Comparison of ENCODE assay signal across 1 cellular context in the genomic region with DNA sequence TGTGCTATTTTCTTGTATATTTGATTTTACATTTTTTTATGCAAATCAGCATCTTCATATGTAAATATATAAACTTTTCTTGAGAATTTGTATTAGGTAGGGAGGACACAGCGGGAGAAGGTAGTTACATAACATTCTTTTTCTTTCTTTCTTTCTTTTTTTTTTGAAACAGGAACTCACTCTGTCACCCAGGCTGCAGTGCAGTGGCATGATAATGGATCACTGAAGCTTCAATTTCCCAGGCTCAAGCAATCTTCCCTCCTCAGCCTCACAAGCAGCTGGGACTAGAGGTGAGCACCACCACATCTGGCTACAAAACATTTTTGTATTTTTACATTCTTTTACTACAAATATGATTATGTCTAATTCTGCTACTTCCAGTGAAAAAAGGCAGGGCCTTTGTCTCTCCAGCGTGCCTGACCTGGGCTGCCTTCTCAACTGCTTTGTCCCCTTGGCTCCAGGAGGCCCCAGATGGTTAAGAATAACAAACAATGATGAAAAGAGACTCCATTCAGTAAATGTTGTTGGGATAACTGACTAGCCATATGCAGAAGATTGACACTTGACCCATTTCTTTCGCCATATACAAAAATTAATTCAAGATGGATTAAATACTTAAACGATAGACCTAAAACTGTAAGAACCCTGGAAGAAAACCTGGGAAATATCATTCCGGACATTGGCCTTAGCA.
TF ChIP-seq lines count a peak whose summit lies in the region.

No MANE protein-coding gene starts in this region.

TF ChIP-seq in H1, 55 proteins besides CTCF, POLR2A, EP300 and RAD21:
- TF ChIP-seq, protein P1, sequence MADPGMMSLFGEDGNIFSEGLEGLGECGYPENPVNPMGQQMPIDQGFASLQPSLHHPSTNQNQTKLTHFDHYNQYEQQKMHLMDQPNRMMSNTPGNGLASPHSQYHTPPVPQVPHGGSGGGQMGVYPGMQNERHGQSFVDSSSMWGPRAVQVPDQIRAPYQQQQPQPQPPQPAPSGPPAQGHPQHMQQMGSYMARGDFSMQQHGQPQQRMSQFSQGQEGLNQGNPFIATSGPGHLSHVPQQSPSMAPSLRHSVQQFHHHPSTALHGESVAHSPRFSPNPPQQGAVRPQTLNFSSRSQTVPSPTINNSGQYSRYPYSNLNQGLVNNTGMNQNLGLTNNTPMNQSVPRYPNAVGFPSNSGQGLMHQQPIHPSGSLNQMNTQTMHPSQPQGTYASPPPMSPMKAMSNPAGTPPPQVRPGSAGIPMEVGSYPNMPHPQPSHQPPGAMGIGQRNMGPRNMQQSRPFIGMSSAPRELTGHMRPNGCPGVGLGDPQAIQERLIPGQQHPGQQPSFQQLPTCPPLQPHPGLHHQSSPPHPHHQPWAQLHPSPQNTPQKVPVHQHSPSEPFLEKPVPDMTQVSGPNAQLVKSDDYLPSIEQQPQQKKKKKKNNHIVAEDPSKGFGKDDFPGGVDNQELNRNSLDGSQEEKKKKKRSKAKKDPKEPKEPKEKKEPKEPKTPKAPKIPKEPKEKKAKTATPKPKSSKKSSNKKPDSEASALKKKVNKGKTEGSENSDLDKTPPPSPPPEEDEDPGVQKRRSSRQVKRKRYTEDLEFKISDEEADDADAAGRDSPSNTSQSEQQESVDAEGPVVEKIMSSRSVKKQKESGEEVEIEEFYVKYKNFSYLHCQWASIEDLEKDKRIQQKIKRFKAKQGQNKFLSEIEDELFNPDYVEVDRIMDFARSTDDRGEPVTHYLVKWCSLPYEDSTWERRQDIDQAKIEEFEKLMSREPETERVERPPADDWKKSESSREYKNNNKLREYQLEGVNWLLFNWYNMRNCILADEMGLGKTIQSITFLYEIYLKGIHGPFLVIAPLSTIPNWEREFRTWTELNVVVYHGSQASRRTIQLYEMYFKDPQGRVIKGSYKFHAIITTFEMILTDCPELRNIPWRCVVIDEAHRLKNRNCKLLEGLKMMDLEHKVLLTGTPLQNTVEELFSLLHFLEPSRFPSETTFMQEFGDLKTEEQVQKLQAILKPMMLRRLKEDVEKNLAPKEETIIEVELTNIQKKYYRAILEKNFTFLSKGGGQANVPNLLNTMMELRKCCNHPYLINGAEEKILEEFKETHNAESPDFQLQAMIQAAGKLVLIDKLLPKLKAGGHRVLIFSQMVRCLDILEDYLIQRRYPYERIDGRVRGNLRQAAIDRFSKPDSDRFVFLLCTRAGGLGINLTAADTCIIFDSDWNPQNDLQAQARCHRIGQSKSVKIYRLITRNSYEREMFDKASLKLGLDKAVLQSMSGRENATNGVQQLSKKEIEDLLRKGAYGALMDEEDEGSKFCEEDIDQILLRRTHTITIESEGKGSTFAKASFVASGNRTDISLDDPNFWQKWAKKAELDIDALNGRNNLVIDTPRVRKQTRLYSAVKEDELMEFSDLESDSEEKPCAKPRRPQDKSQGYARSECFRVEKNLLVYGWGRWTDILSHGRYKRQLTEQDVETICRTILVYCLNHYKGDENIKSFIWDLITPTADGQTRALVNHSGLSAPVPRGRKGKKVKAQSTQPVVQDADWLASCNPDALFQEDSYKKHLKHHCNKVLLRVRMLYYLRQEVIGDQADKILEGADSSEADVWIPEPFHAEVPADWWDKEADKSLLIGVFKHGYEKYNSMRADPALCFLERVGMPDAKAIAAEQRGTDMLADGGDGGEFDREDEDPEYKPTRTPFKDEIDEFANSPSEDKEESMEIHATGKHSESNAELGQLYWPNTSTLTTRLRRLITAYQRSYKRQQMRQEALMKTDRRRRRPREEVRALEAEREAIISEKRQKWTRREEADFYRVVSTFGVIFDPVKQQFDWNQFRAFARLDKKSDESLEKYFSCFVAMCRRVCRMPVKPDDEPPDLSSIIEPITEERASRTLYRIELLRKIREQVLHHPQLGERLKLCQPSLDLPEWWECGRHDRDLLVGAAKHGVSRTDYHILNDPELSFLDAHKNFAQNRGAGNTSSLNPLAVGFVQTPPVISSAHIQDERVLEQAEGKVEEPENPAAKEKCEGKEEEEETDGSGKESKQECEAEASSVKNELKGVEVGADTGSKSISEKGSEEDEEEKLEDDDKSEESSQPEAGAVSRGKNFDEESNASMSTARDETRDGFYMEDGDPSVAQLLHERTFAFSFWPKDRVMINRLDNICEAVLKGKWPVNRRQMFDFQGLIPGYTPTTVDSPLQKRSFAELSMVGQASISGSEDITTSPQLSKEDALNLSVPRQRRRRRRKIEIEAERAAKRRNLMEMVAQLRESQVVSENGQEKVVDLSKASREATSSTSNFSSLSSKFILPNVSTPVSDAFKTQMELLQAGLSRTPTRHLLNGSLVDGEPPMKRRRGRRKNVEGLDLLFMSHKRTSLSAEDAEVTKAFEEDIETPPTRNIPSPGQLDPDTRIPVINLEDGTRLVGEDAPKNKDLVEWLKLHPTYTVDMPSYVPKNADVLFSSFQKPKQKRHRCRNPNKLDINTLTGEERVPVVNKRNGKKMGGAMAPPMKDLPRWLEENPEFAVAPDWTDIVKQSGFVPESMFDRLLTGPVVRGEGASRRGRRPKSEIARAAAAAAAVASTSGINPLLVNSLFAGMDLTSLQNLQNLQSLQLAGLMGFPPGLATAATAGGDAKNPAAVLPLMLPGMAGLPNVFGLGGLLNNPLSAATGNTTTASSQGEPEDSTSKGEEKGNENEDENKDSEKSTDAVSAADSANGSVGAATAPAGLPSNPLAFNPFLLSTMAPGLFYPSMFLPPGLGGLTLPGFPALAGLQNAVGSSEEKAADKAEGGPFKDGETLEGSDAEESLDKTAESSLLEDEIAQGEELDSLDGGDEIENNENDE (IDR thresholded peaks at IDR 0.05; ENCODE audit: insufficient replicate concordance, low read length) = peak; percentile 30
- no peak for TF ChIP-seq KDM4A (IDR thresholded peaks at IDR 0.05; ENCODE audit: low read depth, low read length, severe bottlenecking)
